In the genomic region with DNA sequence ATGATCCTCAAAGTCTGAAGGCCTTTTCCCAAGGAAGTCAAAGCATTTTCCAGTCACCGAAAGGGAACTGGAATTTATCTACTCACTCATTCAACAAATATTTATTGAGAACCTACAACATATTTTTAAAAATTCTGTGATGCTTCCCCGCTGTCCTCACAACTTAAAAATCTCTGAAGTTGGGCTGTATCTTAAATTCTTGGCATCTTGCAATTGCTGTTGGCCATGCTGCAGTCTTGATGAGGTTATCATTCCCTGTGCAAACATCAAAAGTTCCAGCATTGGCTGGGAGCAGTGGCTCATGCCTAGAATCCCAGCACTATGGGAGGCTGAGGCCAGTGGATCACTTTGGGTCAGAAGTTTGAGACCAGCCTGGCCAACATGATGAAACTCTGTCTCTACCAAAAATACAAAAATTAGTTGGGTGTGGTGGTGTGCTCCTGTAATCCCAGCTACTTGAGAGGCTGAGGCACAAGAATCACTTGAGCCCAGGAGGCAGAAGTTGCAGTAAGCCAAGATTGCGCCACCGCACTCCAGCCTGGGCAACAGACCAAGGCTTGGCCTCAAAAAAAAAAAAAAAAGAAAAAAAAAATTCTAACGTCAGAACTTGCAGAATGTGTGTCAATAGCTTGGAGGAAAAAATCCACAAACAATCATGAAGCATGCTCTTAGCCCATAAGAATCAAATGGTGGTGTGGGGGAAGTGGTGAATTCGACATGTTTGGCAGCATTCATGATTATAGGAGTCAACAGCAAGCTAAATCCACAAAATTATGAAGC, we compare ENCODE assay signal across 13 cellular contexts. TPM values are rescaled to one million over a fixed set of nuclear protein-coding genes. Genes with fewer than 3 reads are reported as not detected.
A peak's percentile ranks its signal among the peaks of the same experiment; 100 is the strongest.
DNase-seq lines count a peak whose midpoint lies in the region; ATAC-seq and TF ChIP-seq lines count a peak whose summit lies in the region.
"Had no signal": no experiment of that assay in that cellular context is flagged by ENCODE, and none has a peak within 500 bp of the region (broad histone marks: within the 10 kb centered on the region; RNA-seq: fewer than 3 reads in every experiment).

No MANE protein-coding gene starts in this region.

- no peak overlapping the region for H2AFZ ChIP-seq in fibroblast of lung (ENCODE audit: low read length)

- no peaks in the 10 kb centered on the region for H4K20me1 ChIP-seq in fibroblast of lung (ENCODE audit: control insufficient read depth, extremely low read depth, insufficient read depth, low read length)

- H3K27ac ChIP-seq in fibroblast of lung (ENCODE audit: insufficient read depth, low read length), result no peak overlapping the region

- DNase-seq in EL (peak; percentile 43), NOMO-1 treated with DMSO at 0.1 percent for 48 hours (lab: John Stamatoyannopoulos, UW; ENCODE audit: unreplicated experiment) (peak; percentile 50), fibroblast of lung (ENCODE audit: low read depth in 2 of 2) (peak; percentile 15 to 90), skeletal muscle cell (ENCODE audit: low read depth) (peak; percentile 28), HuH-7 (ENCODE audit: low spot score) (no peak)
- no peak for DNase-seq in stimulated activated CD4-positive, alpha-beta T cell treated with anti-CD3 and anti-CD28 coated beads, Interleukin-2, amount 100 ng/mL, for 24 hours
- DNase-seq: activated CD4-positive, alpha-beta T cell treated with anti-CD3 and anti-CD28 coated beads for 4 hours; activated effector memory CD4-positive, alpha-beta T cell treated with Interleukin-2 at 50 U/mL for 16 hours; NCI-H1436 treated with DMSO at 0.1 percent for 48 hours; stimulated activated CD4-positive, alpha-beta T cell treated with anti-CD3 and anti-CD28 coated beads, Interleukin-15, amount 100 ng/mL, for 24 hours; SW 1271 had no signal

- ATAC-seq in GM18511 (IDR thresholded peaks at IDR 0.05; ENCODE audit: unreplicated experiment) (no peak), HG02642 (IDR thresholded peaks at IDR 0.05; ENCODE audit: poor library complexity, unreplicated experiment) (no peak)

- peaks cover 2% of the 10 kb centered on the region for H3K4me1 ChIP-seq in fibroblast of lung (ENCODE audit: control insufficient read depth, extremely low read depth, insufficient read depth, low read length)

- no peaks in the 10 kb centered on the region for H3K36me3 ChIP-seq in fibroblast of lung (ENCODE audit: control insufficient read depth, insufficient read depth, low read length)

- H3K9me3 ChIP-seq in fibroblast of lung (ENCODE audit: control insufficient read depth, insufficient read depth, low read depth, low read length), result no peaks in the 10 kb centered on the region

- H3K79me2 ChIP-seq in fibroblast of lung (ENCODE audit: control insufficient read depth, insufficient read depth, low read length), result no peaks in the 10 kb centered on the region

- H3K27me3 ChIP-seq in fibroblast of lung (ENCODE audit: control insufficient read depth, insufficient read depth, low read length), result peaks cover 8% of the 10 kb centered on the region

- no peak for TF ChIP-seq CTCF in fibroblast of lung (conservative IDR thresholded peaks at IDR 0.05 in 1 of 2, IDR thresholded peaks at IDR 0.05 in 1 of 2; ENCODE audit: low read depth in 1 of 2, low read length in 2 of 2)

- H3K4me3 ChIP-seq in fibroblast of lung (replicated peaks in 1 of 4; ENCODE audit: control extremely low read depth in 1 of 4, insufficient read depth in 1 of 4, low read depth in 3 of 4, low read length in 4 of 4) (no peak overlapping the region), skeletal muscle cell (ENCODE audit: low read depth, low read length) (no peak overlapping the region)

- no peak overlapping the region for H3K4me2 ChIP-seq in fibroblast of lung (ENCODE audit: extremely low read depth, insufficient read depth, low read length)

- no peak overlapping the region for H3K9ac ChIP-seq in fibroblast of lung (ENCODE audit: insufficient read depth, low read length)

RNA-seq across cellular contexts. Expression of a gene that starts 34.9 kb away (rescaled TPM):
- total RNA-seq in fibroblast of lung, result not detected in 2 replicates
- polyA plus RNA-seq in fibroblast of lung, result not detected in 2 replicates
- not detected in 2 replicates for polyA plus RNA-seq in fibroblast of lung (2012)
- not detected in 2 replicates for polyA minus RNA-seq in fibroblast of lung (ENCODE audit: low replicate concordance)

RNA-seq across cellular contexts. Expression of a gene that starts 55.3 kb away (rescaled TPM):
- total RNA-seq in fibroblast of lung, result under 0.01 TPM in 2 replicates
- 0.01 TPM in 1 of 2 replicates, not detected in the other for polyA plus RNA-seq in fibroblast of lung
- not detected in 2 replicates for polyA plus RNA-seq in fibroblast of lung (2012)
- polyA minus RNA-seq in fibroblast of lung (ENCODE audit: low replicate concordance), result not detected in 2 replicates

Comparison
In these comparisons a context has a peak if more than half of its experiments do, and no peak if none do; other contexts are left out.
1. DNase-seq: peak in EL (single experiment), NOMO-1 treated with DMSO at 0.1 percent for 48 hours (single experiment), fibroblast of lung (2 of 2) and skeletal muscle cell (single experiment); none in stimulated activated CD4-positive, alpha-beta T cell treated with anti-CD3 and anti-CD28 coated beads, Interleukin-2, amount 100 ng/mL, for 24 hours (0 of 2) and HuH-7 (single experiment).